In the genomic region with DNA sequence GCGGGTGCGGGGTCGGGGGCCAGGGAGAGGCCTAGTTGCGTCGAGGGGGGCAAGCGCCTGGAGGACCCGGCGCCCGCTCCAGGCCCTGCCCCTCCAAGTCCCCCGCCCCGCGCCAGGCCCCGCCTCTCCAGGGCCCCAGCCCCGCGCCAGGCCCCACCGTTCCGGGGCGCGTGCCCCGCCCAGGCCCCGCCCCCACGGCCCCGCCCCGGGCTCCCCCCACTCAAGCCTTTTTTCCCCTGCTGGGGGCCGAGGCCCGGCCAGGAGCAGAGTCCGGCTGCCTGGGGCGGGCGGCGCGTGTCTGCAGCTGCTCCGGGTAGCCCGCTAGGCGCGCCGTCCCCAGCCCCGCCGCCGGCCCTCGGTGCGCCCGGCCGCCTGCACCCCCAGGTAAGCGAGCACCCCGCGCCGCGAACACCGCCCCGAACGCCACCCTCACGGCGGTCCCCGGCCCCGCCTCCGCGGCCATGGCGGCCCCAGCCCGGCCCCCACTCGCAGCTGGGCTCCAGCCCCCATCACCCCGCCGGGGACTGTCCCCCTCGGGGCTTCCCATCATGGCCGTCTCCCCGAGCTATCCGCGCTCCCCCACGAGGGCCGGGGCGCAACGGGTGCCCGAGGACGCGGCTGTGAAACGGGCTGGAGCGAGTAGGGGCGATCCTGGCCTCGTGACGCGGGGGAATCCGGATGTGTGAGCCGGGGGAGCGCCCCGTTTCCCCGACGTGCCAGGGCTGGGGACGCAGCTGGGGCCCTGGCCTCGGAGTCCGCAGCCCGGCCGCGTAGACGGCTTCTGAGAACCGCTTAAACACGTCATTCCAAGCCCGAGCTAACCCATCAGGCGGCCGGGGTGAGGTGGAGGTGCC, we compare ENCODE assay signal across 8 cellular contexts. TPM values are rescaled to one million over a fixed set of nuclear protein-coding genes. Genes with fewer than 3 reads are reported as not detected.
DNase-seq lines count a peak whose midpoint lies in the region; ATAC-seq and TF ChIP-seq lines count a peak whose summit lies in the region.

A gene with protein sequence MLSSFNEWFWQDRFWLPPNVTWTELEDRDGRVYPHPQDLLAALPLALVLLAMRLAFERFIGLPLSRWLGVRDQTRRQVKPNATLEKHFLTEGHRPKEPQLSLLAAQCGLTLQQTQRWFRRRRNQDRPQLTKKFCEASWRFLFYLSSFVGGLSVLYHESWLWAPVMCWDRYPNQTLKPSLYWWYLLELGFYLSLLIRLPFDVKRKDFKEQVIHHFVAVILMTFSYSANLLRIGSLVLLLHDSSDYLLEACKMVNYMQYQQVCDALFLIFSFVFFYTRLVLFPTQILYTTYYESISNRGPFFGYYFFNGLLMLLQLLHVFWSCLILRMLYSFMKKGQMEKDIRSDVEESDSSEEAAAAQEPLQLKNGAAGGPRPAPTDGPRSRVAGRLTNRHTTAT (plus strand): TSS at position 260 of the 854 bp plus-strand sequence. CDS start 41,707 bp downstream, outside the sequence.

- peak within 1 kb of the TSS; percentile 75 to 99 (median 93) for H3K27ac Mint-ChIP-seq in CD8-positive, alpha-beta memory T cell
- H3K27ac Mint-ChIP-seq in T-helper 2 cell treated with Interferon-gamma antibody and Interleukin-4, amounts not matched to agents 5 μg/mL and 100 μg/mL, for 36 hours = peak within 1 kb of the TSS; percentile 85

- H3K9me3 ChIP-seq in CD8-positive, alpha-beta memory T cell (ENCODE audit: low read length) = no peaks in the 10 kb centered on the region
- H3K9me3 ChIP-seq in HUES64 (ENCODE audit: insufficient read depth, low read depth, low read length) (no peaks in the 10 kb centered on the region), uterus (no peaks in the 10 kb centered on the region)

- intact Hi-C loops in uterus (cut with DNase I; ENCODE audit: low total_unique reads) = no loop called here

- TF ChIP-seq CTCF in uterus (IDR thresholded peaks at IDR 0.05) = no peak

- peak in 1 of 2 donors; percentile 67 for TF ChIP-seq POLR2A in uterus (IDR thresholded peaks at IDR 0.05)

- peak within 1 kb of the TSS; percentile 82 to 97 (median 89) for H3K4me3 Mint-ChIP-seq in CD8-positive, alpha-beta memory T cell
- H3K4me3 Mint-ChIP-seq in T-helper 2 cell treated with Interferon-gamma antibody and Interleukin-4, amounts not matched to agents 5 μg/mL and 100 μg/mL, for 36 hours = peak within 1 kb of the TSS; percentile 85

- POLR2A ChIA-PET in CD8-positive, alpha-beta memory T cell (lab: Charles Lee) = interaction anchor here (0.7 to 1.3 kb wide), 2 partner anchors 14 to 30 kb away, joined by 3 to 5 read pairs; no protein-coding TSS in a partner anchor

- peak within 1 kb of the TSS; percentile 67 for H3K27ac ChIP-seq in CD8-positive, alpha-beta memory T cell (ENCODE audit: low read depth, low read length)
- H3K27ac ChIP-seq in HUES64 (ENCODE audit: low read depth, low read length) (peak within 1 kb of the TSS; percentile 77), uterus (peak within 1 kb of the TSS; percentile 40 to 74)

- H3K4me1 ChIP-seq in CD8-positive, alpha-beta memory T cell (ENCODE audit: insufficient read depth, low read length) = peaks cover 15% of the 10 kb centered on the region
- peaks cover 24% of the 10 kb centered on the region for H3K4me1 ChIP-seq in HUES64 (ENCODE audit: insufficient read depth, low read length)
- peaks cover 0 to 7% of the 10 kb centered on the region in 2 donors for H3K4me1 ChIP-seq in uterus

- CTCF ChIA-PET in CD8-positive, alpha-beta memory T cell (lab: Charles Lee) = interaction anchor here (1.0 to 1.2 kb wide), 3 partner anchors 11 to 51 kb away, joined by 3 to 5 read pairs (median 3); no protein-coding TSS in a partner anchor

- H3K4me3 ChIP-seq in CD8-positive, alpha-beta memory T cell (ENCODE audit: low read length) = peak within 1 kb of the TSS; percentile 87
- H3K4me3 ChIP-seq in HUES64 (ENCODE audit: low read length) (peak within 1 kb of the TSS; percentile 68), uterus (peak within 1 kb of the TSS; percentile 61 to 75)

- peaks cover 22 to 46% (median 25%) of the 10 kb centered on the region in 3 donors for H3K4me1 Mint-ChIP-seq in CD8-positive, alpha-beta memory T cell
- peaks cover 20% of the 10 kb centered on the region for H3K4me1 Mint-ChIP-seq in T-helper 2 cell treated with Interferon-gamma antibody and Interleukin-4, amounts not matched to agents 5 μg/mL and 100 μg/mL, for 36 hours (ENCODE audit: low read depth)

- peak; percentile 76 to 87 (median 84) for DNase-seq in CD8-positive, alpha-beta memory T cell
- peak; percentile 82 for DNase-seq in T-helper 2 cell treated with Interferon-gamma antibody and Interleukin-4, amounts not matched to agents 5 μg/mL and 100 μg/mL, for 36 hours (ENCODE audit: low spot score)
- peak; percentile 14 to 98 (median 86) for DNase-seq in anterior cingulate cortex (lab: John Stamatoyannopoulos, UW)
- peak; percentile 84 to 90 for DNase-seq in hippocampal formation (lab: John Stamatoyannopoulos, UW)
- peak; percentile 92 for DNase-seq in retina
- DNase-seq in uterus = peak; percentile 78 to 85

- no peaks in the 10 kb centered on the region for H3K27me3 ChIP-seq in CD8-positive, alpha-beta memory T cell (ENCODE audit: insufficient read depth, low read length, poor library complexity, severe bottlenecking)
- H3K27me3 ChIP-seq in HUES64 (ENCODE audit: insufficient read depth, low read length) = no peaks in the 10 kb centered on the region
- H3K27me3 ChIP-seq in uterus = no peaks in the 10 kb centered on the region

- H3K36me3 ChIP-seq in CD8-positive, alpha-beta memory T cell (ENCODE audit: insufficient read depth, low read length) = no peaks in the 10 kb centered on the region
- H3K36me3 ChIP-seq in HUES64 (ENCODE audit: insufficient read depth, low read length) (peaks cover 6% of the 10 kb centered on the region), uterus (no peaks in the 10 kb centered on the region)

- peak; percentile 66 for ATAC-seq in GM19463 (IDR thresholded peaks at IDR 0.05; ENCODE audit: unreplicated experiment)

- peak within 1 kb of the TSS; percentile 82 for H3K9ac ChIP-seq in HUES64 (ENCODE audit: low read depth, low read length)

- under 1% methylated on average over 90 of the region's 98 CpGs for WGBS in HUES64

- no peaks in the 10 kb centered on the region for H3K9me3 Mint-ChIP-seq in CD8-positive, alpha-beta memory T cell
- H3K9me3 Mint-ChIP-seq in T-helper 2 cell treated with Interferon-gamma antibody and Interleukin-4, amounts not matched to agents 5 μg/mL and 100 μg/mL, for 36 hours = no peaks in the 10 kb centered on the region

- H3K36me3 Mint-ChIP-seq in CD8-positive, alpha-beta memory T cell = peaks cover 0 to 17% (median 3%) of the 10 kb centered on the region in 3 donors
- peaks cover 7% of the 10 kb centered on the region for H3K36me3 Mint-ChIP-seq in T-helper 2 cell treated with Interferon-gamma antibody and Interleukin-4, amounts not matched to agents 5 μg/mL and 100 μg/mL, for 36 hours (ENCODE audit: low read depth)

- peaks cover 0 to 4% of the 10 kb centered on the region in 2 donors for H3K27me3 Mint-ChIP-seq in CD8-positive, alpha-beta memory T cell
- no peaks in the 10 kb centered on the region for H3K27me3 Mint-ChIP-seq in T-helper 2 cell treated with Interferon-gamma antibody and Interleukin-4, amounts not matched to agents 5 μg/mL and 100 μg/mL, for 36 hours (ENCODE audit: low read depth)

RNA-seq across cellular contexts. Expression of the gene that starts here (rescaled TPM):
- 10 to 100 TPM; 21.5 to 21.9 TPM for total RNA-seq in CD8-positive, alpha-beta memory T cell
- polyA plus RNA-seq in CD8-positive, alpha-beta memory T cell = 13.3 TPM
- polyA plus RNA-seq in HUES64 (2013, experiment 1 of 2) = 33.7 TPM
- polyA plus RNA-seq in HUES64 (2013, experiment 2 of 2) = 34.4 TPM
- 10 to 100 TPM; 37.1 to 60.8 (median 38.7) TPM for total RNA-seq in uterus

Comparison
In these comparisons a context has a peak if more than half of its experiments do, and no peak if none do; other contexts are left out.
1. Peak in every context shown above with its lines: DNase-seq, ATAC-seq, H3K4me3 ChIP-seq and H3K27ac ChIP-seq.